8 cellular contexts compared by ENCODE assay signal in genomic region chr3:20060924-20061323, GRCh38. TPM values are rescaled to one million over a fixed set of nuclear protein-coding genes. Genes with fewer than 3 reads are reported as not detected.
DNase-seq lines count a peak whose midpoint lies in the region; ATAC-seq and TF ChIP-seq lines count a peak whose summit lies in the region.

No MANE protein-coding gene starts in this region.

- peaks cover 4% of the 10 kb centered on the region for H3K9me3 Mint-ChIP-seq in type B pancreatic cell

- H3K4me3 Mint-ChIP-seq in type B pancreatic cell: no peak overlapping the region

- TF ChIP-seq CTCF in fibroblast of mammary gland (conservative IDR thresholded peaks at IDR 0.05; ENCODE audit: control insufficient read depth, insufficient read depth, low read depth, low read length) (no peak), thoracic aorta (IDR thresholded peaks at IDR 0.05) (no peak), type B pancreatic cell (conservative IDR thresholded peaks at IDR 0.05) (no peak)

- DNase-seq in EL: peak; percentile 14
- peak; percentile 84 for DNase-seq in NOMO-1 treated with DMSO at 0.1 percent for 48 hours (lab: John Stamatoyannopoulos, UW; ENCODE audit: unreplicated experiment)
- peak; percentile 69 for DNase-seq in fibroblast of mammary gland (ENCODE audit: low read depth)
- no peak for DNase-seq in thoracic aorta (ENCODE audit: low spot score)
- no peak for DNase-seq in type B pancreatic cell (ENCODE audit: extremely low spot score, unreplicated experiment)
- no peak for DNase-seq in SHP77 treated with DMSO at 0.1 percent for 48 hours (lab: John Stamatoyannopoulos, UW)
- no peak for DNase-seq in D341Med (ENCODE audit: low spot score)

- H3K27me3 ChIP-seq in thoracic aorta (replicated peaks; ENCODE audit: insufficient read depth): no peaks in the 10 kb centered on the region

- H3K4me1 Mint-ChIP-seq in type B pancreatic cell (ENCODE audit: unreplicated experiment): peaks cover 12% of the 10 kb centered on the region

- peaks cover 29 to 30% of the 10 kb centered on the region in 2 donors for H3K4me1 ChIP-seq in thoracic aorta (ENCODE audit: control insufficient read depth in 1 of 2, low read depth in 2 of 2)

- no peaks in the 10 kb centered on the region for H3K27me3 Mint-ChIP-seq in type B pancreatic cell

- H3K9me3 ChIP-seq in thoracic aorta: no peaks in the 10 kb centered on the region

- ATAC-seq in GM21825 (IDR thresholded peaks at IDR 0.05; ENCODE audit: unreplicated experiment) (peak; percentile 77), thoracic aorta (ENCODE audit: insufficient number of reproducible peaks, low FRiP score, low read depth) (no peak)

- no peaks in the 10 kb centered on the region for H3K36me3 Mint-ChIP-seq in type B pancreatic cell

- peak overlapping the region in 1 of 2 donors; percentile 54 for H3K27ac ChIP-seq in thoracic aorta

- H3K4me3 ChIP-seq in fibroblast of mammary gland (ENCODE audit: control insufficient read depth, low read depth, low read length): no peak overlapping the region
- H3K4me3 ChIP-seq in thoracic aorta: peak overlapping the region; percentile 57

- no peaks in the 10 kb centered on the region for H3K36me3 ChIP-seq in thoracic aorta

- H3K27ac Mint-ChIP-seq in type B pancreatic cell: no peak overlapping the region

RNA-seq across cellular contexts. Expression of gene KAT2B, which starts 20.7 kb away (rescaled TPM):
- total RNA-seq in thoracic aorta: 10 to 100 TPM; 48.0 to 72.8 TPM
- total RNA-seq in type B pancreatic cell (ENCODE audit: low replicate concordance): 13.2 and 15.4 TPM in 2 replicates

RNA-seq across cellular contexts. Expression of gene PP2D1, which starts 48.9 kb away (rescaled TPM):
- total RNA-seq in thoracic aorta (not detected), type B pancreatic cell (ENCODE audit: low replicate concordance) (not detected in 2 replicates)

Comparison
In these comparisons a context has a peak if more than half of its experiments do, and no peak if none do; other contexts are left out.
1. DNase-seq: peak in EL (single experiment), NOMO-1 treated with DMSO at 0.1 percent for 48 hours (single experiment) and fibroblast of mammary gland (single experiment); none in thoracic aorta (single experiment), type B pancreatic cell (single experiment), SHP77 treated with DMSO at 0.1 percent for 48 hours (single experiment) and D341Med (single experiment).